3 cellular contexts compared by ENCODE assay signal in genomic region chr2:241720560-241720959, GRCh38.
A peak's percentile ranks its signal among the peaks of the same experiment; 100 is the strongest.
TF ChIP-seq lines count a peak whose summit lies in the region.

No MANE protein-coding gene starts in this region.

TF ChIP-seq in SK-N-SH, 30 proteins besides CTCF, POLR2A, EP300 and RAD21:
- no peak for TF ChIP-seq EZH2phosphoT487 (IDR thresholded peaks at IDR 0.05; ENCODE audit: borderline replicate concordance, low read depth)
- TF ChIP-seq MEF2A (IDR thresholded peaks at IDR 0.05; ENCODE audit: borderline replicate concordance, low read depth): no peak
- TF ChIP-seq FOSL2 (IDR thresholded peaks at IDR 0.05; ENCODE audit: borderline replicate concordance, low read depth): no peak
- TF ChIP-seq TEAD4 (IDR thresholded peaks at IDR 0.05; ENCODE audit: borderline replicate concordance, insufficient read depth): no peak
- TF ChIP-seq NFIC (IDR thresholded peaks at IDR 0.05; ENCODE audit: borderline replicate concordance): no peak
- TF ChIP-seq GABPA (IDR thresholded peaks at IDR 0.05; ENCODE audit: low read depth): no peak
- TF ChIP-seq CHD2 (IDR thresholded peaks at IDR 0.05; ENCODE audit: low read length, partially characterized antibody): no peak
- no peak for TF ChIP-seq RXRA (IDR thresholded peaks at IDR 0.05; ENCODE audit: borderline replicate concordance, low read depth)
- TF ChIP-seq MAX (IDR thresholded peaks at IDR 0.05; ENCODE audit: low read depth): no peak
- no peak for TF ChIP-seq RCOR1 (IDR thresholded peaks at IDR 0.05; ENCODE audit: low read length)
- TF ChIP-seq SIN3A (IDR thresholded peaks at IDR 0.05; ENCODE audit: borderline replicate concordance, low read depth, low read length): no peak

TF ChIP-seq in SK-N-SH treated with all-trans-retinoic acid at 6 μM for 48 hours, 23 proteins besides CTCF, POLR2A, EP300 and RAD21:
- no peak for TF ChIP-seq OSR1 (CRISPR knock-in tag; IDR thresholded peaks at IDR 0.05)
- no peak for TF ChIP-seq ZNF8 (CRISPR knock-in tag; IDR thresholded peaks at IDR 0.05)
- no peak for TF ChIP-seq TSHZ2 (CRISPR knock-in tag; IDR thresholded peaks at IDR 0.05)
- no peak for TF ChIP-seq TCF4 (CRISPR knock-in tag; IDR thresholded peaks at IDR 0.05; ENCODE audit: borderline replicate concordance)
- TF ChIP-seq ZNF565 (CRISPR knock-in tag; conservative IDR thresholded peaks at IDR 0.05; ENCODE audit: low read depth): no peak
- no peak for TF ChIP-seq SNAI2 (CRISPR knock-in tag; IDR thresholded peaks at IDR 0.05)
- no peak for TF ChIP-seq ZNF70 (CRISPR knock-in tag; IDR thresholded peaks at IDR 0.05)
- TF ChIP-seq CSRNP3 (CRISPR knock-in tag; IDR thresholded peaks at IDR 0.05): no peak
- no peak for TF ChIP-seq POU6F1 (CRISPR knock-in tag; IDR thresholded peaks at IDR 0.05; ENCODE audit: borderline replicate concordance, low read depth)
- TF ChIP-seq CREB5 (CRISPR knock-in tag; IDR thresholded peaks at IDR 0.05; ENCODE audit: low read depth): no peak
- no peak for TF ChIP-seq CSDC2 (CRISPR knock-in tag; IDR thresholded peaks at IDR 0.05)
- no peak for TF ChIP-seq ARNTL (CRISPR knock-in tag; IDR thresholded peaks at IDR 0.05; ENCODE audit: borderline replicate concordance, low read depth)
TF ChIP-seq in SK-N-SH treated with all-trans-retinoic acid at 6 μM for 48 hours: peak in this region for 0.

TF ChIP-seq in GM12878, 131 proteins besides CTCF, POLR2A, EP300 and RAD21:
- TF ChIP-seq KDM1A (IDR thresholded peaks at IDR 0.05; ENCODE audit: borderline replicate concordance) (no peak), POLR2AphosphoS5 (IDR thresholded peaks at IDR 0.05; ENCODE audit: low read length) (0 out of 2 replicates have a peak, but pooled peaks have one; percentile 1)
